Comparison of ENCODE assay signal across 1 cellular context in genomic region chr1:59346429-59346828, GRCh38.
TF ChIP-seq lines count a peak whose summit lies in the region.

No MANE protein-coding gene starts in this region.

TF ChIP-seq in HepG2, 621 proteins besides CTCF, POLR2A, EP300 and RAD21 (continued from another document and continues in another):
- TF ChIP-seq CREBL2 (CRISPR knock-in tag; IDR thresholded peaks at IDR 0.05; ENCODE audit: borderline replicate concordance): no peak
- TF ChIP-seq KAT8 (CRISPR knock-in tag; IDR thresholded peaks at IDR 0.05): no peak
- TF ChIP-seq RFX3 (CRISPR knock-in tag; IDR thresholded peaks at IDR 0.05): no peak
- TF ChIP-seq ZNF609 (CRISPR knock-in tag; IDR thresholded peaks at IDR 0.05; ENCODE audit: borderline replicate concordance): peak; percentile 94
- TF ChIP-seq ZNF274 (CRISPR knock-in tag; IDR thresholded peaks at IDR 0.05): no peak
- no peak for TF ChIP-seq RELA (CRISPR knock-in tag; IDR thresholded peaks at IDR 0.05)
- no peak for TF ChIP-seq ATAD3A (CRISPR knock-in tag; IDR thresholded peaks at IDR 0.05)
- TF ChIP-seq TEAD2 (CRISPR knock-in tag; IDR thresholded peaks at IDR 0.05): no peak
- no peak for TF ChIP-seq ZBTB3 (CRISPR knock-in tag; IDR thresholded peaks at IDR 0.05; ENCODE audit: borderline replicate concordance, low read depth)
- peak; percentile 62; the same call in 1 of the 2 replicates for TF ChIP-seq NR2F2 (IDR thresholded peaks at IDR 0.05; ENCODE audit: borderline replicate concordance, low read depth)
- no peak for TF ChIP-seq ZNF30 (CRISPR knock-in tag; IDR thresholded peaks at IDR 0.05)
- TF ChIP-seq AGO2 (optimal IDR thresholded peaks at IDR 0.05; ENCODE audit: low read depth, low read length): no peak
- TF ChIP-seq NCOA2 (CRISPR knock-in tag; IDR thresholded peaks at IDR 0.05): 0 out of 2 replicates have a peak, but pooled peaks have one; percentile 30
- TF ChIP-seq XBP1 (CRISPR knock-in tag; IDR thresholded peaks at IDR 0.05): no peak
- TF ChIP-seq MAFF (IDR thresholded peaks at IDR 0.05; ENCODE audit: low read depth, low read length): no peak
- TF ChIP-seq ZFP82 (CRISPR knock-in tag; IDR thresholded peaks at IDR 0.05; ENCODE audit: borderline replicate concordance): no peak
- no peak for TF ChIP-seq ZFP90 (CRISPR knock-in tag; IDR thresholded peaks at IDR 0.05; ENCODE audit: borderline replicate concordance)
- TF ChIP-seq NKX3-1 (CRISPR knock-in tag; IDR thresholded peaks at IDR 0.05): no peak
- TF ChIP-seq EEA1 (CRISPR knock-in tag; IDR thresholded peaks at IDR 0.05; ENCODE audit: borderline replicate concordance): no peak
- TF ChIP-seq HOXA5 (CRISPR knock-in tag; IDR thresholded peaks at IDR 0.05): no peak
- no peak for TF ChIP-seq IKZF4 (CRISPR knock-in tag; IDR thresholded peaks at IDR 0.05; ENCODE audit: borderline replicate concordance, low read depth, not compliant biosample characterization)
- TF ChIP-seq ZNF10 (CRISPR knock-in tag; IDR thresholded peaks at IDR 0.05; ENCODE audit: borderline replicate concordance, low read depth): no peak
- TF ChIP-seq ZNF597 (CRISPR knock-in tag; IDR thresholded peaks at IDR 0.05): no peak
- no peak for TF ChIP-seq ZNF652 (CRISPR knock-in tag; IDR thresholded peaks at IDR 0.05; ENCODE audit: borderline replicate concordance, low read depth)
- TF ChIP-seq ZNF17 (CRISPR knock-in tag; IDR thresholded peaks at IDR 0.05): no peak
- no peak for TF ChIP-seq ZNF552 (CRISPR knock-in tag; IDR thresholded peaks at IDR 0.05; ENCODE audit: borderline replicate concordance)
- no peak for TF ChIP-seq ZMYM2 (CRISPR knock-in tag; IDR thresholded peaks at IDR 0.05)
- TF ChIP-seq RBFOX2 (IDR thresholded peaks at IDR 0.05; ENCODE audit: low read depth, low read length): no peak
- TF ChIP-seq IKZF5 (CRISPR knock-in tag; IDR thresholded peaks at IDR 0.05): peak; percentile 38; the same call in 1 of the 2 replicates
- no peak for TF ChIP-seq JUN (CRISPR knock-in tag; IDR thresholded peaks at IDR 0.05)
- no peak for TF ChIP-seq TBL1XR1 (IDR thresholded peaks at IDR 0.05; ENCODE audit: borderline replicate concordance, low read length, partially characterized antibody)
- TF ChIP-seq TFAP4 (IDR thresholded peaks at IDR 0.05; ENCODE audit: borderline replicate concordance, low read depth): peak; percentile 27; the same call in 1 of the 2 replicates
- TF ChIP-seq HOXA9 (CRISPR knock-in tag; IDR thresholded peaks at IDR 0.05; ENCODE audit: borderline replicate concordance): no peak
- no peak for TF ChIP-seq ZNF644 (CRISPR knock-in tag; IDR thresholded peaks at IDR 0.05; ENCODE audit: low read depth)
- no peak for TF ChIP-seq MAFK (conservative IDR thresholded peaks at IDR 0.05 in 1 of 2, IDR thresholded peaks at IDR 0.05 in 1 of 2; ENCODE audit: low read length in 2 of 2)
- TF ChIP-seq ATRX (CRISPR knock-in tag; IDR thresholded peaks at IDR 0.05; ENCODE audit: borderline replicate concordance): no peak
- peak; percentile 41 for TF ChIP-seq ZNF18 (CRISPR knock-in tag; IDR thresholded peaks at IDR 0.05; ENCODE audit: insufficient replicate concordance)
- TF ChIP-seq ZBTB20 (CRISPR knock-in tag; IDR thresholded peaks at IDR 0.05; ENCODE audit: borderline replicate concordance, low read depth): no peak
- no peak for TF ChIP-seq ZNF670 (CRISPR knock-in tag; IDR thresholded peaks at IDR 0.05; ENCODE audit: borderline replicate concordance)
- no peak for TF ChIP-seq ZNF510 (CRISPR knock-in tag; IDR thresholded peaks at IDR 0.05; ENCODE audit: low read depth)
- no peak for TF ChIP-seq SCMH1 (CRISPR knock-in tag; IDR thresholded peaks at IDR 0.05; ENCODE audit: borderline replicate concordance)
- TF ChIP-seq ZBTB43 (CRISPR knock-in tag; conservative IDR thresholded peaks at IDR 0.05): no peak
- no peak for TF ChIP-seq FIP1L1 (IDR thresholded peaks at IDR 0.05; ENCODE audit: borderline replicate concordance, insufficient read depth, low read depth, low read length)
- TF ChIP-seq ASH2L (IDR thresholded peaks at IDR 0.05; ENCODE audit: insufficient read length, low read depth, low read length): no peak
- no peak for TF ChIP-seq ZNF770 (CRISPR knock-in tag; IDR thresholded peaks at IDR 0.05)
- no peak for TF ChIP-seq ELF1 (CRISPR knock-in tag; IDR thresholded peaks at IDR 0.05)
- TF ChIP-seq SNRNP70 (IDR thresholded peaks at IDR 0.05; ENCODE audit: low read depth, low read length): no peak
- TF ChIP-seq PRDM10 (CRISPR knock-in tag; IDR thresholded peaks at IDR 0.05; ENCODE audit: low read depth): no peak
